In the genomic region with DNA sequence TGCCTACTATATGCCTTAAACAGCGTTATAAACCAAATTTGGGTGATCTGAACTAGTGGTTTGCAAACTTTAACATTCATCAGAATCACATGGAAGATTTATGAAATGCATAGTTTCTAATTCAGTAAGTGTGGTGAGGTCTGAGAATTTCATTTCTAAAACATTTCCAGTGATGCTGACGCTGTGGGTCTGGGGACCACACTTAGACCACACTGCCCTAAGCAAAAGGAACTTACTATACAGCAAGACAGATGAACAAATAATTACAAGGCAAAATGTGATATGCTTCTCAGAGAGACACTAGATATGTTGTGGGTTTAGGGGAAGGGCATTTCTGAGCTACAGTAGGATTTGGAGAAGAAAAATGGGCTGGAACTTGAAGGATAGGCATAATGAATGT, we compare ENCODE assay signal across 16 cellular contexts.
"Had no signal": no experiment of that assay in that cellular context is flagged by ENCODE, and none has a peak within 500 bp of the region (broad histone marks: within the 10 kb centered on the region; RNA-seq: fewer than 3 reads in every experiment).

No MANE protein-coding gene starts in this region.

- H3K27ac ChIP-seq: adrenal gland, gastrocnemius medialis, left lung, SK-N-MC, testis had no signal

- ATAC-seq: esophagus mucosa, gastrocnemius medialis, left lung had no signal

- H3K4me3 ChIP-seq: adrenal gland, gastrocnemius medialis, left lung, SK-N-MC, testis had no signal

- H3K36me3 ChIP-seq: adrenal gland, gastrocnemius medialis had no signal

- H3K27me3 Mint-ChIP-seq: type B pancreatic cell had no signal

- DNase-seq: activated CD4-positive, alpha-beta T cell treated with anti-CD3 and anti-CD28 coated beads for 4 hours; activated naive CD4-positive, alpha-beta T cell treated with anti-CD3 and anti-CD28 coated beads for 36 hours; adrenal gland; effector CD4-positive, alpha-beta T cell; gastrocnemius medialis; head of caudate nucleus; left lung; nephron progenitor cell; occipital lobe; retina; Right ventricle myocardium superior; stimulated activated CD4-positive, alpha-beta T cell treated with anti-CD3 and anti-CD28 coated beads, Interleukin-2, amount 100 ng/mL, for 24 hours; testis had no signal

- H3K4me3 Mint-ChIP-seq: activated naive CD4-positive, alpha-beta T cell treated with anti-CD3 and anti-CD28 coated beads for 36 hours; nephron progenitor cell; type B pancreatic cell had no signal

- H3K27me3 ChIP-seq: adrenal gland, gastrocnemius medialis, left lung, testis had no signal

- H3K9me3 Mint-ChIP-seq: activated naive CD4-positive, alpha-beta T cell treated with anti-CD3 and anti-CD28 coated beads for 36 hours; nephron progenitor cell; type B pancreatic cell had no signal

- H3K4me1 ChIP-seq: left lung, testis had no signal

- H3K27ac Mint-ChIP-seq: activated naive CD4-positive, alpha-beta T cell treated with anti-CD3 and anti-CD28 coated beads for 36 hours; nephron progenitor cell; type B pancreatic cell had no signal

- H3K9me3 ChIP-seq: adrenal gland, gastrocnemius medialis, left lung, testis had no signal
